In genomic region chr3:158451405-158452045, GRCh38 we compare ENCODE assay signal across 1 cellular context.
A peak's percentile ranks its signal among the peaks of the same experiment; 100 is the strongest.
TF ChIP-seq lines count a peak whose summit lies in the region.

No MANE protein-coding gene starts in this region.

TF ChIP-seq in HepG2, 621 proteins besides CTCF, POLR2A, EP300 and RAD21 (continued from another document and continues in another):
- TF ChIP-seq, protein P1, sequence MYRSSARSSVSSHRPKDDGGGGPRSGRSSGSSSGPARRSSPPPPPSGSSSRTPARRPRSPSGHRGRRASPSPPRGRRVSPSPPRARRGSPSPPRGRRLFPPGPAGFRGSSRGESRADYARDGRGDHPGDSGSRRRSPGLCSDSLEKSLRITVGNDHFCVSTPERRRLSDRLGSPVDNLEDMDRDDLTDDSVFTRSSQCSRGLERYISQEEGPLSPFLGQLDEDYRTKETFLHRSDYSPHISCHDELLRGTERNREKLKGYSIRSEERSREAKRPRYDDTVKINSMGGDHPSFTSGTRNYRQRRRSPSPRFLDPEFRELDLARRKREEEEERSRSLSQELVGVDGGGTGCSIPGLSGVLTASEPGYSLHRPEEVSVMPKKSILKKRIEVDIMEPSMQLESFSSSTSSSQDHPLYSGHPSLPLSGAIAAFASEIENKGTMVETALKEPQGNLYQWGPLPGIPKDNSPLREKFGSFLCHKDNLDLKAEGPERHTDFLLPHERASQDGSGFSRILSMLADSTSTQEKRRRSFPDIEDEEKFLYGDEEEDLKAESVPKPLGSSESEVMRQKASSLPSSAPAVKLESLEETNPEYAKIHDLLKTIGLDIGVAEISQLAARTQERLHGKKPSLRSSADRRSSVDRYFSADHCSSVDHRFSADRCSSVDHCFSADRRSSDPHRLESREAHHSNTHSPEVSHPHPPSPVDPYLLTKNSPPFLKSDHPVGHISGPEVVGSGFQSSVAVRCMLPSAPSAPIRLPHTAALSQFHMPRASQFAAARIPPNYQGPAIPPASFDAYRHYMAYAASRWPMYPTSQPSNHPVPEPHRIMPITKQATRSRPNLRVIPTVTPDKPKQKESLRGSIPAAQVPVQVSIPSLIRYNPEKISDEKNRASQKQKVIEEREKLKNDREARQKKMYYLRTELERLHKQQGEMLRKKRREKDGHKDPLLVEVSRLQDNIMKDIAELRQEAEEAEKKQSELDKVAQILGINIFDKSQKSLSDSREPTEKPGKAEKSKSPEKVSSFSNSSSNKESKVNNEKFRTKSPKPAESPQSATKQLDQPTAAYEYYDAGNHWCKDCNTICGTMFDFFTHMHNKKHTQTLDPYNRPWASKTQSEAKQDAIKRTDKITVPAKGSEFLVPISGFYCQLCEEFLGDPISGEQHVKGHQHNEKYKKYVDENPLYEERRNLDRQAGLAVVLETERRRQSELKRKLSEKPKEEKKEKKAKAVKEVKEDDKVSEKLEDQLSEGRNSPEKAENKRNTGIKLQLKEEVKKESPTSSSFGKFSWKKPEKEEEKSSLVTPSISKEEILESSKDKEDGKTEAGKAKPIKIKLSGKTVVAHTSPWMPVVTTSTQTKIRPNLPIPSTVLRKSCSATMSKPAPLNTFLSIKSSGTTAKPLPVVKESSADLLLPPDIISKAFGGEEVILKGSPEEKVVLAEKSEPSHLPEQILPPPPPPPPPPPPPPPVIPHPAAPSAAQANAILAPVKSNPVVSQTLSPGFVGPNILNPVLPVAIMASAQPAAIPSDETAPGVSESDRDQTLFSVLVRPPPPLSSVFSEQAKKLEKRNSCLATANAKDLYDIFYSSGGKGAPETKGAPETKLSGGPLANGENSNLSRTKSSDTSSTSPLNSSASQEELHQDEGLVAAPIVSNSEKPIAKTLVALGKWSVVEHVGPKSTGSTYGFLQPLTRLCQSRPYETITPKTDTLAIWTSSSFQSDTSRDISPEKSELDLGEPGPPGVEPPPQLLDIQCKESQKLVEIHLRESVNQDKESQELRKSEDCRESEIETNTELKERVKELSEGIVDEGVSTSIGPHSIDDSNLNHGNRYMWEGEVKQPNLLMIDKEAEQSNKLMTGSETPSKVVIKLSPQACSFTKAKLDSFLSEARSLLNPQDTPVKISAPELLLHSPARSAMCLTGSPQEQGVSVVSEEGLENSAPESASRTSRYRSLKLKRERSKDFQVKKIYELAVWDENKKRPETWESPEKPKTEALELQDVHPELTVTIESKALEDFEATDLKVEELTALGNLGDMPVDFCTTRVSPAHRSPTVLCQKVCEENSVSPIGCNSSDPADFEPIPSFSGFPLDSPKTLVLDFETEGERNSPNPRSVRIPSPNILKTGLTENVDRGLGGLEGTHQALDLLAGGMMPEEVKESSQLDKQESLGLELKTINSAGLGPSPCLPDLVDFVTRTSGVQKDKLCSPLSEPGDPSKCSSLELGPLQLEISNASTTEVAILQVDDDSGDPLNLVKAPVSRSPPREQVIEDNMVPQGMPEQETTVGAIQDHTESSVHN (CRISPR knock-in tag; IDR thresholded peaks at IDR 0.05) = no peak
- TF ChIP-seq ZNF3 (CRISPR knock-in tag; IDR thresholded peaks at IDR 0.05) (no peak), ZNF337 (CRISPR knock-in tag; IDR thresholded peaks at IDR 0.05; ENCODE audit: borderline replicate concordance, low read depth) (no peak), SRSF1 (optimal IDR thresholded peaks at IDR 0.05; ENCODE audit: low read depth, low read length) (no peak), HHEX (CRISPR knock-in tag; IDR thresholded peaks at IDR 0.05) (peak; percentile 95), MTERF4 (CRISPR knock-in tag; IDR thresholded peaks at IDR 0.05) (no peak), HDAC6 (IDR thresholded peaks at IDR 0.05; ENCODE audit: low read depth, low read length) (no peak), HNF4A (CRISPR knock-in tag; IDR thresholded peaks at IDR 0.05) (peak; percentile 37; the same call in 1 of the 2 replicates), ZNF878 (CRISPR knock-in tag; IDR thresholded peaks at IDR 0.05) (no peak), FOXP1 (IDR thresholded peaks at IDR 0.05) (no peak), FOXP1 (CRISPR knock-in tag; IDR thresholded peaks at IDR 0.05) (peak; percentile 79; the same call in 1 of the 2 replicates), GABPA (IDR thresholded peaks at IDR 0.05; ENCODE audit: low read depth, low read length) (no peak), GABPA (CRISPR knock-in tag; IDR thresholded peaks at IDR 0.05; ENCODE audit: low read depth) (no peak), RNF219 (CRISPR knock-in tag; IDR thresholded peaks at IDR 0.05) (no peak), RARA (CRISPR knock-in tag; IDR thresholded peaks at IDR 0.05) (peak; percentile 85), HOXA5 (CRISPR knock-in tag; IDR thresholded peaks at IDR 0.05) (no peak), ZNF550 (CRISPR knock-in tag; IDR thresholded peaks at IDR 0.05; ENCODE audit: borderline replicate concordance) (no peak), TCF7 (IDR thresholded peaks at IDR 0.05; ENCODE audit: low read depth) (peak; percentile 89), ISL2 (CRISPR knock-in tag; IDR thresholded peaks at IDR 0.05) (peak; percentile 94), ZMYM3 (CRISPR knock-in tag; IDR thresholded peaks at IDR 0.05) (no peak), RCOR2 (CRISPR knock-in tag; IDR thresholded peaks at IDR 0.05) (peak; percentile 47; the same call in 1 of the 2 replicates), HIVEP1 (CRISPR knock-in tag; IDR thresholded peaks at IDR 0.05) (no peak), FOXJ3 (CRISPR knock-in tag; IDR thresholded peaks at IDR 0.05; ENCODE audit: borderline replicate concordance) (peak; percentile 86; the same call in 1 of the 2 replicates), BCL3 (CRISPR knock-in tag; IDR thresholded peaks at IDR 0.05) (no peak), ZNF20 (CRISPR knock-in tag; IDR thresholded peaks at IDR 0.05) (no peak), HOMEZ (CRISPR knock-in tag; IDR thresholded peaks at IDR 0.05; ENCODE audit: low read depth) (no peak), HOXA9 (CRISPR knock-in tag; IDR thresholded peaks at IDR 0.05; ENCODE audit: borderline replicate concordance) (no peak), CREB1 (IDR thresholded peaks at IDR 0.05) (no peak), CREB1 (CRISPR knock-in tag; IDR thresholded peaks at IDR 0.05) (0 out of 2 replicates have a peak, but pooled peaks have one; percentile 35), SMAD1 (CRISPR knock-in tag; IDR thresholded peaks at IDR 0.05; ENCODE audit: borderline replicate concordance, low read depth) (no peak), TBX2 (CRISPR knock-in tag; IDR thresholded peaks at IDR 0.05; ENCODE audit: borderline replicate concordance) (peak; percentile 30; the same call in 1 of the 2 replicates), GATA4 (IDR thresholded peaks at IDR 0.05; ENCODE audit: borderline replicate concordance, low read depth) (peak; percentile 57; the same call in 1 of the 2 replicates), SIX1 (CRISPR knock-in tag; IDR thresholded peaks at IDR 0.05; ENCODE audit: borderline replicate concordance) (peak; percentile 70; the same call in 1 of the 2 replicates), ZNF7 (CRISPR knock-in tag; IDR thresholded peaks at IDR 0.05) (no peak), ZNF547 (CRISPR knock-in tag; IDR thresholded peaks at IDR 0.05) (no peak), HDAC2 (CRISPR knock-in tag; IDR thresholded peaks at IDR 0.05) (peak; percentile 76), ZNF44 (CRISPR knock-in tag; IDR thresholded peaks at IDR 0.05) (no peak)
- TF ChIP-seq, protein P2, sequence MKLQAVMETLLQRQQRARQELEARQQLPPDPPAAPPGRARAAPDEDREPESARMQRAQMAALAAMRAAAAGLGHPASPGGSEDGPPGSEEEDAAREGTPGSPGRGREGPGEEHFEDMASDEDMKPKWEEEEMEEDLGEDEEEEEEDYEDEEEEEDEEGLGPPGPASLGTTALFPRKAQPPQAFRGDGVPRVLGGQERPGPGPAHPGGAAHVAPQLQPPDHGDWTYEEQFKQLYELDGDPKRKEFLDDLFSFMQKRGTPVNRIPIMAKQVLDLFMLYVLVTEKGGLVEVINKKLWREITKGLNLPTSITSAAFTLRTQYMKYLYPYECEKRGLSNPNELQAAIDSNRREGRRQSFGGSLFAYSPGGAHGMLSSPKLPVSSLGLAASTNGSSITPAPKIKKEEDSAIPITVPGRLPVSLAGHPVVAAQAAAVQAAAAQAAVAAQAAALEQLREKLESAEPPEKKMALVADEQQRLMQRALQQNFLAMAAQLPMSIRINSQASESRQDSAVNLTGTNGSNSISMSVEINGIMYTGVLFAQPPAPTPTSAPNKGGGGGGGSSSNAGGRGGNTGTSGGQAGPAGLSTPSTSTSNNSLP (IDR thresholded peaks at IDR 0.05; ENCODE audit: low read depth, low read length) = peak; percentile 75
- TF ChIP-seq, protein P3, sequence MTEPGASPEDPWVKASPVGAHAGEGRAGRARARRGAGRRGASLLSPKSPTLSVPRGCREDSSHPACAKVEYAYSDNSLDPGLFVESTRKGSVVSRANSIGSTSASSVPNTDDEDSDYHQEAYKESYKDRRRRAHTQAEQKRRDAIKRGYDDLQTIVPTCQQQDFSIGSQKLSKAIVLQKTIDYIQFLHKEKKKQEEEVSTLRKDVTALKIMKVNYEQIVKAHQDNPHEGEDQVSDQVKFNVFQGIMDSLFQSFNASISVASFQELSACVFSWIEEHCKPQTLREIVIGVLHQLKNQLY (CRISPR knock-in tag; IDR thresholded peaks at IDR 0.05) = 0 out of 2 replicates have a peak, but pooled peaks have one; percentile 44
- TF ChIP-seq, protein P4, sequence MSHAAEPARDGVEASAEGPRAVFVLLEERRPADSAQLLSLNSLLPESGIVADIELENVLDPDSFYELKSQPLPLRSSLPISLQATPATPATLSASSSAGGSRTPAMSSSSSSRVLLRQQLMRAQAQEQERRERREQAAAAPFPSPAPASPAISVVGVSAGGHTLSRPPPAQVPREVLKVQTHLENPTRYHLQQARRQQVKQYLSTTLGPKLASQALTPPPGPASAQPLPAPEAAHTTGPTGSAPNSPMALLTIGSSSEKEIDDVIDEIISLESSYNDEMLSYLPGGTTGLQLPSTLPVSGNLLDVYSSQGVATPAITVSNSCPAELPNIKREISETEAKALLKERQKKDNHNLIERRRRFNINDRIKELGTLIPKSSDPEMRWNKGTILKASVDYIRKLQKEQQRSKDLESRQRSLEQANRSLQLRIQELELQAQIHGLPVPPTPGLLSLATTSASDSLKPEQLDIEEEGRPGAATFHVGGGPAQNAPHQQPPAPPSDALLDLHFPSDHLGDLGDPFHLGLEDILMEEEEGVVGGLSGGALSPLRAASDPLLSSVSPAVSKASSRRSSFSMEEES (CRISPR knock-in tag; IDR thresholded peaks at IDR 0.05) = peak; percentile 68; the same call in 1 of the 2 replicates
- TF ChIP-seq, protein P5, sequence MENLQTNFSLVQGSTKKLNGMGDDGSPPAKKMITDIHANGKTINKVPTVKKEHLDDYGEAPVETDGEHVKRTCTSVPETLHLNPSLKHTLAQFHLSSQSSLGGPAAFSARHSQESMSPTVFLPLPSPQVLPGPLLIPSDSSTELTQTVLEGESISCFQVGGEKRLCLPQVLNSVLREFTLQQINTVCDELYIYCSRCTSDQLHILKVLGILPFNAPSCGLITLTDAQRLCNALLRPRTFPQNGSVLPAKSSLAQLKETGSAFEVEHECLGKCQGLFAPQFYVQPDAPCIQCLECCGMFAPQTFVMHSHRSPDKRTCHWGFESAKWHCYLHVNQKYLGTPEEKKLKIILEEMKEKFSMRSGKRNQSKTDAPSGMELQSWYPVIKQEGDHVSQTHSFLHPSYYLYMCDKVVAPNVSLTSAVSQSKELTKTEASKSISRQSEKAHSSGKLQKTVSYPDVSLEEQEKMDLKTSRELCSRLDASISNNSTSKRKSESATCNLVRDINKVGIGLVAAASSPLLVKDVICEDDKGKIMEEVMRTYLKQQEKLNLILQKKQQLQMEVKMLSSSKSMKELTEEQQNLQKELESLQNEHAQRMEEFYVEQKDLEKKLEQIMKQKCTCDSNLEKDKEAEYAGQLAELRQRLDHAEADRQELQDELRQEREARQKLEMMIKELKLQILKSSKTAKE (CRISPR knock-in tag; IDR thresholded peaks at IDR 0.05; ENCODE audit: borderline replicate concordance) = peak; percentile 29; the same call in 1 of the 2 replicates
- TF ChIP-seq, protein P6, sequence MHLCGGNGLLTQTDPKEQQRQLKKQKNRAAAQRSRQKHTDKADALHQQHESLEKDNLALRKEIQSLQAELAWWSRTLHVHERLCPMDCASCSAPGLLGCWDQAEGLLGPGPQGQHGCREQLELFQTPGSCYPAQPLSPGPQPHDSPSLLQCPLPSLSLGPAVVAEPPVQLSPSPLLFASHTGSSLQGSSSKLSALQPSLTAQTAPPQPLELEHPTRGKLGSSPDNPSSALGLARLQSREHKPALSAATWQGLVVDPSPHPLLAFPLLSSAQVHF (CRISPR knock-in tag; IDR thresholded peaks at IDR 0.05) = no peak
